15 cellular contexts compared by ENCODE assay signal in genomic region chr5:87103616-87104287, GRCh38.
A peak's percentile ranks its signal among the peaks of the same experiment; 100 is the strongest.
DNase-seq lines count a peak whose midpoint lies in the region; ATAC-seq, FAIRE-seq and TF ChIP-seq lines count a peak whose summit lies in the region.
"Had no signal": no experiment of that assay in that cellular context is flagged by ENCODE, and none has a peak within 500 bp of the region (broad histone marks: within the 10 kb centered on the region; RNA-seq: fewer than 3 reads in every experiment).

No MANE protein-coding gene starts in this region.

- peaks cover 3% of the 10 kb centered on the region for H3K9me3 Mint-ChIP-seq in activated naive CD4-positive, alpha-beta T cell treated with anti-CD3 and anti-CD28 coated beads, Interleukin-2, amount 10 ng/mL, durations not matched to agents 7 days and 5 days
- H3K9me3 Mint-ChIP-seq in activated CD4-positive, alpha-beta memory T cell treated with anti-CD3 and anti-CD28 coated beads, Interleukin-2, amount 10 ng/mL, durations not matched to agents 7 days and 5 days: peaks cover 4% of the 10 kb centered on the region

- ATAC-seq in GM18517 (IDR thresholded peaks at IDR 0.05; ENCODE audit: unreplicated experiment) (peak; percentile 92), GM21423 (IDR thresholded peaks at IDR 0.05; ENCODE audit: unreplicated experiment) (peak; percentile 94), HG03103 (IDR thresholded peaks at IDR 0.05; ENCODE audit: low read depth, unreplicated experiment) (peak; percentile 79), K562 (no peak)
- ATAC-seq: right lobe of liver had no signal

- H3K79me2 ChIP-seq in K562 (ENCODE audit: control insufficient read depth, insufficient read depth, low read length): no peaks in the 10 kb centered on the region

- no peak for TF ChIP-seq RAD21 in K562 (CRISPR knock-in tag; conservative IDR thresholded peaks at IDR 0.05 in 1 of 2, IDR thresholded peaks at IDR 0.05 in 1 of 2)

- H3K9me3 ChIP-seq in K562 (replicated peaks; ENCODE audit: control insufficient read depth, insufficient read depth, low read depth, low read length) (no peaks in the 10 kb centered on the region), sigmoid colon (no peaks in the 10 kb centered on the region)
- H3K9me3 ChIP-seq: HAP-1, right lobe of liver had no signal

- H3K4me1 Mint-ChIP-seq in activated naive CD4-positive, alpha-beta T cell treated with anti-CD3 and anti-CD28 coated beads, Interleukin-2, amount 10 ng/mL, durations not matched to agents 7 days and 5 days: peaks cover 4% of the 10 kb centered on the region
- H3K4me1 Mint-ChIP-seq in activated CD4-positive, alpha-beta memory T cell treated with anti-CD3 and anti-CD28 coated beads, Interleukin-2, amount 10 ng/mL, durations not matched to agents 7 days and 5 days: peaks cover 9% of the 10 kb centered on the region

- intact Hi-C loops in K562 (cut with micrococcal nuclease) (no loop called here), sigmoid colon (cut with DNase I) (no loop called here)

- H3K9me1 ChIP-seq in K562 (ENCODE audit: control insufficient read depth, insufficient read depth, low read length): no peaks in the 10 kb centered on the region

- no peak for TF ChIP-seq EP300 in K562 (IDR thresholded peaks at IDR 0.05; ENCODE audit: low read length)
- TF ChIP-seq EP300 in sigmoid colon (IDR thresholded peaks at IDR 0.05): no peak

- no peak overlapping the region for H3K27ac Mint-ChIP-seq in activated naive CD4-positive, alpha-beta T cell treated with anti-CD3 and anti-CD28 coated beads, Interleukin-2, amount 10 ng/mL, durations not matched to agents 7 days and 5 days
- H3K27ac Mint-ChIP-seq in activated CD4-positive, alpha-beta memory T cell treated with anti-CD3 and anti-CD28 coated beads, Interleukin-2, amount 10 ng/mL, durations not matched to agents 7 days and 5 days: no peak overlapping the region

- no peak overlapping the region for H3K4me2 ChIP-seq in K562 (ENCODE audit: insufficient read depth, low read length)

- H2AFZ ChIP-seq in K562 (ENCODE audit: low read depth, low read length): no peak overlapping the region

- TF ChIP-seq CTCF in K562 (IDR thresholded peaks at IDR 0.05 in 2 of 3, conservative IDR thresholded peaks at IDR 0.05 in 1 of 3; ENCODE audit: insufficient read depth in 2 of 3, low read depth in 1 of 3, low read length in 3 of 3) (no peak), RWPE1 (conservative IDR thresholded peaks at IDR 0.05; ENCODE audit: low read depth) (no peak), sigmoid colon (IDR thresholded peaks at IDR 0.05) (no peak)

- no peak for FAIRE-seq in K562 (lab: Jason Lieb, UNC)
- FAIRE-seq: frontal cortex had no signal

- CTCF ChIA-PET in K562 (lab: Yijun Ruan, JAX; ENCODE audit: low intra/inter-chr PET ratio) (no interaction called here), RWPE1 (lab: Yijun Ruan, JAX) (no interaction called here)
- CTCF ChIA-PET in activated naive CD4-positive, alpha-beta T cell treated with anti-CD3 and anti-CD28 coated beads, Interleukin-2, amount 10 ng/mL, durations not matched to agents 7 days and 5 days (lab: Charles Lee): no interaction called here
- CTCF ChIA-PET in activated CD4-positive, alpha-beta memory T cell treated with anti-CD3 and anti-CD28 coated beads, Interleukin-2, amount 10 ng/mL, durations not matched to agents 7 days and 5 days (lab: Charles Lee): no interaction called here

- H3K36me3 ChIP-seq in K562 (ENCODE audit: control insufficient read depth, insufficient read depth, low read length) (no peaks in the 10 kb centered on the region), sigmoid colon (no peaks in the 10 kb centered on the region)
- H3K36me3 ChIP-seq: cardiac muscle cell, HAP-1, right lobe of liver had no signal

- POLR2A ChIA-PET in K562 (lab: Yijun Ruan, JAX) (no interaction called here), RWPE1 (lab: Yijun Ruan, JAX; ENCODE audit: low non-redundant PET) (no interaction called here)
- POLR2A ChIA-PET in activated CD4-positive, alpha-beta memory T cell treated with anti-CD3 and anti-CD28 coated beads, Interleukin-2, amount 10 ng/mL, durations not matched to agents 7 days and 5 days (lab: Charles Lee): no interaction called here

- no peaks in the 10 kb centered on the region for H3K36me3 Mint-ChIP-seq in activated naive CD4-positive, alpha-beta T cell treated with anti-CD3 and anti-CD28 coated beads, Interleukin-2, amount 10 ng/mL, durations not matched to agents 7 days and 5 days
- no peaks in the 10 kb centered on the region for H3K36me3 Mint-ChIP-seq in activated CD4-positive, alpha-beta memory T cell treated with anti-CD3 and anti-CD28 coated beads, Interleukin-2, amount 10 ng/mL, durations not matched to agents 7 days and 5 days (ENCODE audit: low read depth)

- H3K4me1 ChIP-seq in K562 (replicated peaks in 1 of 2; ENCODE audit: control insufficient read depth in 2 of 2, insufficient read depth in 2 of 2, low read length in 2 of 2) (no peaks in the 10 kb centered on the region), sigmoid colon (no peaks in the 10 kb centered on the region)
- H3K4me1 ChIP-seq: HAP-1, right lobe of liver had no signal

- H3K27ac ChIP-seq in K562 (ENCODE audit: extremely low read depth, low read depth, low read length): no peak overlapping the region
- no peak overlapping the region for H3K27ac ChIP-seq in RWPE1
- no peak overlapping the region for H3K27ac ChIP-seq in sigmoid colon
- H3K27ac ChIP-seq: cardiac muscle cell, right lobe of liver had no signal

- H3K27me3 ChIP-seq in K562 (ENCODE audit: control insufficient read depth in 2 of 2, insufficient read depth in 2 of 2, low read length in 2 of 2): no peaks in the 10 kb centered on the region
- H3K27me3 ChIP-seq in sigmoid colon: no peaks in the 10 kb centered on the region
- H3K27me3 ChIP-seq: cardiac muscle cell, right lobe of liver had no signal

- no peak for DNase-seq in K562 (ENCODE audit: extremely low read depth in 1 of 4, low spot score in 3 of 4)
- DNase-seq in RWPE1 (ENCODE audit: low spot score): no peak
- DNase-seq in activated naive CD4-positive, alpha-beta T cell treated with anti-CD3 and anti-CD28 coated beads, Interleukin-2, amount 10 ng/mL, durations not matched to agents 7 days and 5 days: no peak
- no peak for DNase-seq in activated CD4-positive, alpha-beta memory T cell treated with anti-CD3 and anti-CD28 coated beads, Interleukin-2, amount 10 ng/mL, durations not matched to agents 7 days and 5 days
- no peak for DNase-seq in sigmoid colon
- DNase-seq: mesendoderm, NCI-H1092, right lobe of liver, SIG-M5 had no signal

- TF ChIP-seq POLR2A in K562 (conservative IDR thresholded peaks at IDR 0.05) (no peak), sigmoid colon (IDR thresholded peaks at IDR 0.05) (no peak)

- peaks cover 4% of the 10 kb centered on the region for H3K27me3 Mint-ChIP-seq in activated naive CD4-positive, alpha-beta T cell treated with anti-CD3 and anti-CD28 coated beads, Interleukin-2, amount 10 ng/mL, durations not matched to agents 7 days and 5 days
- no peaks in the 10 kb centered on the region for H3K27me3 Mint-ChIP-seq in activated CD4-positive, alpha-beta memory T cell treated with anti-CD3 and anti-CD28 coated beads, Interleukin-2, amount 10 ng/mL, durations not matched to agents 7 days and 5 days

- no TSS peak for BruUV-seq in K562 (replicated peaks; lab: Mats Ljungman, UMichigan)

- H3K4me3 ChIP-seq in K562 (no peak overlapping the region), sigmoid colon (no peak overlapping the region)
- H3K4me3 ChIP-seq: cardiac muscle cell, HAP-1, right lobe of liver had no signal

- H4K20me1 ChIP-seq in K562 (replicated peaks; ENCODE audit: control insufficient read depth, insufficient read depth, low read length): no peaks in the 10 kb centered on the region

- no peak overlapping the region for H3K4me3 Mint-ChIP-seq in activated naive CD4-positive, alpha-beta T cell treated with anti-CD3 and anti-CD28 coated beads, Interleukin-2, amount 10 ng/mL, durations not matched to agents 7 days and 5 days
- no peak overlapping the region for H3K4me3 Mint-ChIP-seq in activated CD4-positive, alpha-beta memory T cell treated with anti-CD3 and anti-CD28 coated beads, Interleukin-2, amount 10 ng/mL, durations not matched to agents 7 days and 5 days

- H3K9ac ChIP-seq in K562 (ENCODE audit: insufficient read depth in 1 of 2, low read depth in 2 of 2, low read length in 2 of 2): no peak overlapping the region

- in situ Hi-C loops in K562 (cut with MboI): no loop called here

TF ChIP-seq in K562, 482 proteins besides CTCF, POLR2A, EP300 and RAD21:
- peak; percentile 26; the same call in 1 of the 2 replicates for TF ChIP-seq C11orf30 (IDR thresholded peaks at IDR 0.05; ENCODE audit: low read depth)
- TF ChIP-seq CUX1 (CRISPR knock-in tag; IDR thresholded peaks at IDR 0.05): no peak
- no peak for TF ChIP-seq PHB2 (IDR thresholded peaks at IDR 0.05; ENCODE audit: low read depth)
